ENCODE assay signal across 25 cellular contexts in the genomic region with DNA sequence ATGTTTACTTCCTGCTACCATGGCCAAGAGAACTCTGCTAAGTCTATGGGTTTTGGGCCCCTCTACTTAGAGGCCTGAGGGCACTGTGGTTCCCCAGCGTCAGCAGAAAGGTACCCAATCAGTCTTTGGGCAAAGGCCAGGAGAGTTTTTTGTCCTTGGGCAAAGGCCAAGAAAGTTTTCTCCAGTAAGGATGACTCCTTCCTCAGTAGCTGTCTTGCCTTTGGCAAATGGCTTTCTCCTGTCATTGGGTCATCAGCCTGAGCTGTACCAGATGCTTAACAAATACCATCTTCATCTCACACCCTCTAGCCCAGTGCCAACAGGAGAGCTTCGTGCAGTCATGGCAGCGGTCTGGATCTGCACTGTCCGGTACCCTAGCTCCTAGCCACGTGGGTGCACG.
DNase-seq lines count a peak whose midpoint lies in the region; ATAC-seq and TF ChIP-seq lines count a peak whose summit lies in the region.
"Had no signal": no experiment of that assay in that cellular context is flagged by ENCODE, and none has a peak within 500 bp of the region (broad histone marks: within the 10 kb centered on the region; RNA-seq: fewer than 3 reads in every experiment).

No MANE protein-coding gene starts in this region.

- no peak overlapping the region for H2AFZ ChIP-seq in GM23248

- H3K79me2 ChIP-seq in GM23248 (ENCODE audit: insufficient read depth): peaks cover 73% of the 10 kb centered on the region

- in situ Hi-C loops in GM23248 (cut with MboI): no loop called here

- 0 out of 2 replicates have a peak, but pooled peaks cover 4% of the 10 kb centered on the region for H3F3A ChIP-seq in GM23248 (ENCODE audit: insufficient read depth)

- H3K36me3 Mint-ChIP-seq in CD4-positive, alpha-beta T cell (ENCODE audit: low read depth): no peaks in the 10 kb centered on the region
- H3K36me3 Mint-ChIP-seq: activated CD4-positive, alpha-beta memory T cell treated with anti-CD3 and anti-CD28 coated beads for 36 hours; natural killer cell treated with Interleukin-12 subunit alpha and Interleukin-12 subunit beta and Interleukin-15 and Interleukin-18, amount 100 ng/mL, for 72 hours had no signal

- H3K27ac ChIP-seq in GM23248 (no peak overlapping the region), spleen (peak overlapping the region; percentile 13 to 89 (median 80))
- H3K27ac ChIP-seq in CD4-positive, alpha-beta T cell (ENCODE audit: low read depth, low read length): no peak overlapping the region
- H3K27ac ChIP-seq: left ventricle myocardium inferior, thyroid gland had no signal

- H3K36me3 ChIP-seq in GM23248 (ENCODE audit: low read depth): no peaks in the 10 kb centered on the region
- H3K36me3 ChIP-seq in spleen: peaks cover 0 to 24% (median 0%) of the 10 kb centered on the region in 6 donors
- H3K36me3 ChIP-seq: left ventricle myocardium inferior, thyroid gland had no signal

- intact Hi-C loops in spleen (cut with DNase I; ENCODE audit: low total_unique reads): no loop called here
- intact Hi-C loops in CD4-positive, alpha-beta T cell (cut with DNase I, micrococcal nuclease): no loop called here

- CTCF ChIA-PET in CD4-positive, alpha-beta T cell (lab: Charles Lee): no interaction called here

- no peaks in the 10 kb centered on the region for H3K9me3 ChIP-seq in GM23248 (ENCODE audit: low read depth)
- H3K9me3 ChIP-seq in spleen: peaks cover 0 to 9% (median 5%) of the 10 kb centered on the region in 8 donors
- H3K9me3 ChIP-seq in CD4-positive, alpha-beta T cell (ENCODE audit: control insufficient read depth, low read length): no peaks in the 10 kb centered on the region
- H3K9me3 ChIP-seq: thyroid gland had no signal

- no peak overlapping the region for H3K4me3 ChIP-seq in GM23248
- no peak overlapping the region for H3K4me3 ChIP-seq in spleen
- H3K4me3 ChIP-seq: left ventricle myocardium inferior, thyroid gland had no signal

- no peaks in the 10 kb centered on the region; the same call in 1 of the 2 replicates for H3K4me1 ChIP-seq in GM23248 (ENCODE audit: insufficient read depth)
- peaks cover 12 to 100% (median 56%) of the 10 kb centered on the region in 6 donors for H3K4me1 ChIP-seq in spleen

- H3K27ac Mint-ChIP-seq in CD4-positive, alpha-beta T cell: no peak overlapping the region
- H3K27ac Mint-ChIP-seq: activated CD4-positive, alpha-beta memory T cell treated with anti-CD3 and anti-CD28 coated beads for 36 hours; natural killer cell treated with Interleukin-12 subunit alpha and Interleukin-12 subunit beta and Interleukin-15 and Interleukin-18, amount 100 ng/mL, for 72 hours; T-helper 1 cell treated with Interleukin-12 subunit alpha and Interleukin-12 subunit beta and Interleukin-4 antibody, amounts not matched to agents 30 μg/mL and 1 μg/mL, for 36 hours had no signal

- 38 to 49% methylated on average over 6 of the region's 6 CpGs for WGBS in GM23248 (ENCODE audit: low coverage in 1 of 2, low lambda C conversion rate in 2 of 2, missing lambda C conversion rate in 2 of 2), 2 experiments
- WGBS in spleen, 5 donors: 67 to 88% (median 79%) methylated on average over 6 of the region's 6 CpGs

- no peak for TF ChIP-seq CTCF in spleen (IDR thresholded peaks at IDR 0.05 in 8 of 11, conservative IDR thresholded peaks at IDR 0.05 in 3 of 11)
- no peak for TF ChIP-seq CTCF in CD4-positive, alpha-beta T cell (IDR thresholded peaks at IDR 0.05)

- H3K4me3 Mint-ChIP-seq in CD4-positive, alpha-beta T cell: no peak overlapping the region
- H3K4me3 Mint-ChIP-seq: activated CD4-positive, alpha-beta memory T cell treated with anti-CD3 and anti-CD28 coated beads for 36 hours; natural killer cell treated with Interleukin-12 subunit alpha and Interleukin-12 subunit beta and Interleukin-15 and Interleukin-18, amount 100 ng/mL, for 72 hours; T-helper 1 cell treated with Interleukin-12 subunit alpha and Interleukin-12 subunit beta and Interleukin-4 antibody, amounts not matched to agents 30 μg/mL and 1 μg/mL, for 36 hours had no signal

- H3K4me2 ChIP-seq in GM23248 (ENCODE audit: unreplicated experiment): no peak overlapping the region

- no peak overlapping the region for H3K9ac ChIP-seq in GM23248

- POLR2A ChIA-PET in CD4-positive, alpha-beta T cell (lab: Charles Lee): no interaction called here

- no peaks in the 10 kb centered on the region for H3K4me1 Mint-ChIP-seq in CD4-positive, alpha-beta T cell (ENCODE audit: low read depth)

- no peaks in the 10 kb centered on the region for H3K27me3 Mint-ChIP-seq in CD4-positive, alpha-beta T cell
- H3K27me3 Mint-ChIP-seq: activated CD4-positive, alpha-beta memory T cell treated with anti-CD3 and anti-CD28 coated beads for 36 hours had no signal

- no peak for ATAC-seq in CD4-positive, alpha-beta T cell (ENCODE audit: poor library complexity)
- ATAC-seq: HCT116; natural killer cell treated with Interleukin-12 subunit alpha and Interleukin-12 subunit beta and Interleukin-15 and Interleukin-18, amount 100 ng/mL, for 72 hours; stimulated activated naive CD8-positive, alpha-beta T cell treated with anti-CD3 and anti-CD28 coated beads, Interleukin-15, Interleukin-2, amounts not matched to agents 100 U/mL and 50 U/mL, for 24 hours had no signal

- DNase-seq in GM23248 (peak; percentile 69), T1000 (lab: John Stamatoyannopoulos, UW) (peak; percentile 68), fibroblast of gingiva (ENCODE audit: low read depth) (peak; percentile 59), spleen (no peak), AG08396 (ENCODE audit: low spot score) (no peak), C1 segment of cervical spinal cord (lab: John Stamatoyannopoulos, UW) (no peak)
- DNase-seq in CD4-positive, alpha-beta T cell: no peak
- DNase-seq: activated CD4-positive, alpha-beta memory T cell treated with anti-CD3 and anti-CD28 coated beads for 36 hours; activated gamma-delta T cell; activated T-cell treated with anti-CD3 and anti-CD28 coated beads for 4 hours; AML-193; glutamatergic neuron; left ventricle myocardium inferior; midbrain; NCI-H1694; NCI-H774; OCI-M1; SIG-M5; small intestine; stimulated activated CD4-positive, alpha-beta T cell treated with anti-CD3 and anti-CD28 coated beads, Interleukin-2, amount 100 ng/mL, for 48 hours; stimulated activated naive CD8-positive, alpha-beta T cell treated with anti-CD3 and anti-CD28 coated beads, Interleukin-15, Interleukin-2, amounts not matched to agents 100 U/mL and 50 U/mL, for 24 hours; thyroid gland had no signal

- no peaks in the 10 kb centered on the region for H4K20me1 ChIP-seq in GM23248 (ENCODE audit: insufficient read depth)

- H3K27me3 ChIP-seq in GM23248 (replicated peaks; ENCODE audit: insufficient read depth) (no peaks in the 10 kb centered on the region), spleen (replicated peaks in 1 of 7) (no peaks in the 10 kb centered on the region)
- no peaks in the 10 kb centered on the region for H3K27me3 ChIP-seq in CD4-positive, alpha-beta T cell (ENCODE audit: control insufficient read depth, insufficient read depth, low read length)
- H3K27me3 ChIP-seq: thyroid gland had no signal

- no peaks in the 10 kb centered on the region for H3K9me2 ChIP-seq in GM23248 (ENCODE audit: insufficient read depth)

- TF ChIP-seq POLR2A in spleen (IDR thresholded peaks at IDR 0.05): no peak

- no peaks in the 10 kb centered on the region for H3K9me3 Mint-ChIP-seq in CD4-positive, alpha-beta T cell
- H3K9me3 Mint-ChIP-seq: activated CD4-positive, alpha-beta memory T cell treated with anti-CD3 and anti-CD28 coated beads for 36 hours; natural killer cell treated with Interleukin-12 subunit alpha and Interleukin-12 subunit beta and Interleukin-15 and Interleukin-18, amount 100 ng/mL, for 72 hours; T-helper 1 cell treated with Interleukin-12 subunit alpha and Interleukin-12 subunit beta and Interleukin-4 antibody, amounts not matched to agents 30 μg/mL and 1 μg/mL, for 36 hours had no signal

Comparison
In these comparisons a context has a peak if more than half of its experiments do, and no peak if none do; other contexts are left out.
1. DNase-seq: peak in GM23248 (single experiment), T1000 (single experiment) and fibroblast of gingiva (single experiment); none in spleen (single experiment), AG08396 (single experiment), C1 segment of cervical spinal cord (0 of 14) and CD4-positive, alpha-beta T cell (0 of 10).
2. H3K27ac ChIP-seq: peak in spleen (8 of 8); none in GM23248 (single experiment) and CD4-positive, alpha-beta T cell (single experiment).